In the genomic region with DNA sequence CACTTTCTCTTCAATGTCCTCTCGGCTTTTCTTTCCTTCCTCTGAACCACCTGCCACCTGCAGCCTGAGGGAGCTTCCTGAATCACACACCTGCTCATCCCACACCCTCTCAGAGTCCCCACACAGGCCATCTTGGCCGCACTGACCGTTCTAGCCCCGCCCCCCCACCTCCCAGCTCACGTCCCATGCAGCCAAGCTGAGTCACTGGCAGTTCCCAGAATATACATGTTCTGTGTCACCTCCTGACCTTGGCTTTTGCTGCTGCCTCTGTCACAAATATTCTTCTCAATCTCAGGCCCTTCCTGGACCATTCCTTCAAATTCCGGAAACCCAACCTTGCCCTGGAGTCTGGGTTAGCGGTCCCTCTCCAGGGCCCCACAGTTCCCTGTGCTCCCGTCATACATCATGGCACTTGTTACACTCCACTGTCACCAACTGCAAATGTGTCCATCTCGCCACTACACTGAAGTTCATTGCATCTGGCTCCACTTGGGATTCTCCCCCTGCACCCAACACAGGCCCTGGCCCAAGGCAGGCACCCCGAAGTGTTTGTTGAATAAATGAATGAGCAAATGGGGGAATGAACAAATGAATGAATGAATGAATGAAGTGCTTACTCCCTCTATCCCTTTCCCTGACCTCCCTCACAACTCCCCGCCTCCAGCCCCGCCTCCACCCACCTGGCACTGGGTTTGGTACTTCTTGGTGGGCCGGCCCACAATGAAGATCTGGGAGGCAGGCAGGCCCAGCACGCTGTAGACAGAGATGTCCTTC, we compare ENCODE assay signal across 1 cellular context.
TF ChIP-seq lines count a peak whose summit lies in the region.

No MANE protein-coding gene starts in this region.

TF ChIP-seq in GM23338, 12 proteins besides CTCF, POLR2A, EP300 and RAD21 (continued from another document):
- TF ChIP-seq, protein P1, sequence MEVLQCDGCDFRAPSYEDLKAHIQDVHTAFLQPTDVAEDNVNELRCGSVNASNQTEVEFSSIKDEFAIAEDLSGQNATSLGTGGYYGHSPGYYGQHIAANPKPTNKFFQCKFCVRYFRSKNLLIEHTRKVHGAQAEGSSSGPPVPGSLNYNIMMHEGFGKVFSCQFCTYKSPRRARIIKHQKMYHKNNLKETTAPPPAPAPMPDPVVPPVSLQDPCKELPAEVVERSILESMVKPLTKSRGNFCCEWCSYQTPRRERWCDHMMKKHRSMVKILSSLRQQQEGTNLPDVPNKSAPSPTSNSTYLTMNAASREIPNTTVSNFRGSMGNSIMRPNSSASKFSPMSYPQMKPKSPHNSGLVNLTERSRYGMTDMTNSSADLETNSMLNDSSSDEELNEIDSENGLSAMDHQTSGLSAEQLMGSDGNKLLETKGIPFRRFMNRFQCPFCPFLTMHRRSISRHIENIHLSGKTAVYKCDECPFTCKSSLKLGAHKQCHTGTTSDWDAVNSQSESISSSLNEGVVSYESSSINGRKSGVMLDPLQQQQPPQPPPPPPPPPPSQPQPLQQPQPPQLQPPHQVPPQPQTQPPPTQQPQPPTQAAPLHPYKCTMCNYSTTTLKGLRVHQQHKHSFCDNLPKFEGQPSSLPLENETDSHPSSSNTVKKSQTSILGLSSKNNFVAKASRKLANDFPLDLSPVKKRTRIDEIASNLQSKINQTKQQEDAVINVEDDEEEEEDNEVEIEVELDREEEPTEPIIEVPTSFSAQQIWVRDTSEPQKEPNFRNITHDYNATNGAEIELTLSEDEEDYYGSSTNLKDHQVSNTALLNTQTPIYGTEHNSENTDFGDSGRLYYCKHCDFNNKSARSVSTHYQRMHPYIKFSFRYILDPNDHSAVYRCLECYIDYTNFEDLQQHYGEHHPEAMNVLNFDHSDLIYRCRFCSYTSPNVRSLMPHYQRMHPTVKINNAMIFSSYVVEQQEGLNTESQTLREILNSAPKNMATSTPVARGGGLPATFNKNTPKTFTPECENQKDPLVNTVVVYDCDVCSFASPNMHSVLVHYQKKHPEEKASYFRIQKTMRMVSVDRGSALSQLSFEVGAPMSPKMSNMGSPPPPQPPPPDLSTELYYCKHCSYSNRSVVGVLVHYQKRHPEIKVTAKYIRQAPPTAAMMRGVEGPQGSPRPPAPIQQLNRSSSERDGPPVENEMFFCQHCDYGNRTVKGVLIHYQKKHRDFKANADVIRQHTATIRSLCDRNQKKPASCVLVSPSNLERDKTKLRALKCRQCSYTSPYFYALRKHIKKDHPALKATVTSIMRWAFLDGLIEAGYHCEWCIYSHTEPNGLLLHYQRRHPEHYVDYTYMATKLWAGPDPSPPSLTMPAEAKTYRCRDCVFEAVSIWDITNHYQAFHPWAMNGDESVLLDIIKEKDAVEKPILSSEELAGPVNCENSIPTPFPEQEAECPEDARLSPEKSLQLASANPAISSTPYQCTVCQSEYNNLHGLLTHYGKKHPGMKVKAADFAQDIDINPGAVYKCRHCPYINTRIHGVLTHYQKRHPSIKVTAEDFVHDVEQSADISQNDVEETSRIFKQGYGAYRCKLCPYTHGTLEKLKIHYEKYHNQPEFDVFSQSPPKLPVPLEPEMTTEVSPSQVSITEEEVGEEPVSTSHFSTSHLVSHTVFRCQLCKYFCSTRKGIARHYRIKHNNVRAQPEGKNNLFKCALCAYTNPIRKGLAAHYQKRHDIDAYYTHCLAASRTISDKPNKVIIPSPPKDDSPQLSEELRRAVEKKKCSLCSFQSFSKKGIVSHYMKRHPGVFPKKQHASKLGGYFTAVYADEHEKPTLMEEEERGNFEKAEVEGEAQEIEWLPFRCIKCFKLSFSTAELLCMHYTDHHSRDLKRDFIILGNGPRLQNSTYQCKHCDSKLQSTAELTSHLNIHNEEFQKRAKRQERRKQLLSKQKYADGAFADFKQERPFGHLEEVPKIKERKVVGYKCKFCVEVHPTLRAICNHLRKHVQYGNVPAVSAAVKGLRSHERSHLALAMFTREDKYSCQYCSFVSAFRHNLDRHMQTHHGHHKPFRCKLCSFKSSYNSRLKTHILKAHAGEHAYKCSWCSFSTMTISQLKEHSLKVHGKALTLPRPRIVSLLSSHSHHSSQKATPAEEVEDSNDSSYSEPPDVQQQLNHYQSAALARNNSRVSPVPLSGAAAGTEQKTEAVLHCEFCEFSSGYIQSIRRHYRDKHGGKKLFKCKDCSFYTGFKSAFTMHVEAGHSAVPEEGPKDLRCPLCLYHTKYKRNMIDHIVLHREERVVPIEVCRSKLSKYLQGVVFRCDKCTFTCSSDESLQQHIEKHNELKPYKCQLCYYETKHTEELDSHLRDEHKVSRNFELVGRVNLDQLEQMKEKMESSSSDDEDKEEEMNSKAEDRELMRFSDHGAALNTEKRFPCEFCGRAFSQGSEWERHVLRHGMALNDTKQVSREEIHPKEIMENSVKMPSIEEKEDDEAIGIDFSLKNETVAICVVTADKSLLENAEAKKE (CRISPR knock-in tag; IDR thresholded peaks at IDR 0.05): no peak
- TF ChIP-seq, protein P2, sequence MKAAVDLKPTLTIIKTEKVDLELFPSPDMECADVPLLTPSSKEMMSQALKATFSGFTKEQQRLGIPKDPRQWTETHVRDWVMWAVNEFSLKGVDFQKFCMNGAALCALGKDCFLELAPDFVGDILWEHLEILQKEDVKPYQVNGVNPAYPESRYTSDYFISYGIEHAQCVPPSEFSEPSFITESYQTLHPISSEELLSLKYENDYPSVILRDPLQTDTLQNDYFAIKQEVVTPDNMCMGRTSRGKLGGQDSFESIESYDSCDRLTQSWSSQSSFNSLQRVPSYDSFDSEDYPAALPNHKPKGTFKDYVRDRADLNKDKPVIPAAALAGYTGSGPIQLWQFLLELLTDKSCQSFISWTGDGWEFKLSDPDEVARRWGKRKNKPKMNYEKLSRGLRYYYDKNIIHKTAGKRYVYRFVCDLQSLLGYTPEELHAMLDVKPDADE (IDR thresholded peaks at IDR 0.05): no peak
- TF ChIP-seq POLR2AphosphoS5 (IDR thresholded peaks at IDR 0.05; ENCODE audit: low read depth): no peak
- no peak for TF ChIP-seq NANOG (IDR thresholded peaks at IDR 0.05; ENCODE audit: borderline replicate concordance)
- no peak for TF ChIP-seq STAT1 (IDR thresholded peaks at IDR 0.05; ENCODE audit: unreplicated experiment)
- TF ChIP-seq ZNF114 (CRISPR knock-in tag; IDR thresholded peaks at IDR 0.05): no peak
- no peak for TF ChIP-seq ZNF331 (CRISPR knock-in tag; IDR thresholded peaks at IDR 0.05; ENCODE audit: low read depth)
- TF ChIP-seq CREB1 (CRISPR knock-in tag; IDR thresholded peaks at IDR 0.05; ENCODE audit: low read depth): no peak
- no peak for TF ChIP-seq EZH2phosphoT487 (IDR thresholded peaks at IDR 0.05; ENCODE audit: unreplicated experiment)
- no peak for TF ChIP-seq JUNB (IDR thresholded peaks at IDR 0.05; ENCODE audit: unreplicated experiment)
TF ChIP-seq in GM23338: peak in this region for 0.
